ENCODE assay signal across 18 cellular contexts in genomic region chr6:30603961-30604360, GRCh38. TPM values are rescaled to one million over a fixed set of nuclear protein-coding genes. Genes with fewer than 3 reads are reported as not detected.
DNase-seq lines count a peak whose midpoint lies in the region; ATAC-seq and TF ChIP-seq lines count a peak whose summit lies in the region.
"Had no signal": no experiment of that assay in that cellular context is flagged by ENCODE, and none has a peak within 500 bp of the region (broad histone marks: within the 10 kb centered on the region; RNA-seq: fewer than 3 reads in every experiment).

No MANE protein-coding gene starts in this region.

- H3K9me2 ChIP-seq in PC-3 (replicated peaks; ENCODE audit: low read length) (no peaks in the 10 kb centered on the region), hepatocyte (replicated peaks; ENCODE audit: insufficient read depth) (no peaks in the 10 kb centered on the region)

- POLR2A ChIA-PET in PC-3 (lab: Charles Lee; ENCODE audit: unreplicated experiment), result no interaction called here

- H3K36me3 Mint-ChIP-seq in neural crest cell (ENCODE audit: low read depth), result peaks cover 52% of the 10 kb centered on the region

- TF ChIP-seq CTCF in PC-3 (conservative IDR thresholded peaks at IDR 0.05; ENCODE audit: low read depth, low read length), result no peak
- TF ChIP-seq CTCF in neural crest cell (conservative IDR thresholded peaks at IDR 0.05), result no peak
- no peak for TF ChIP-seq CTCF in hepatocyte (IDR thresholded peaks at IDR 0.05; ENCODE audit: poor library complexity)

- no peaks in the 10 kb centered on the region for H3K9me3 Mint-ChIP-seq in neural crest cell
- H3K9me3 Mint-ChIP-seq: HFFc6 had no signal

- BruUV-seq in PC-3 (replicated peaks; lab: Mats Ljungman, UMichigan), result TSS peak; percentile 11

- peaks cover 69% of the 10 kb centered on the region for H4K20me1 ChIP-seq in BLaER1
- no peaks in the 10 kb centered on the region for H4K20me1 ChIP-seq in PC-3 (ENCODE audit: low read length)
- peaks cover 30% of the 10 kb centered on the region for H4K20me1 ChIP-seq in hepatocyte (ENCODE audit: insufficient read depth, poor library complexity, severe bottlenecking)

- intact Hi-C loops in PC-3 (cut with micrococcal nuclease), result no loop called here

- peaks cover 5% of the 10 kb centered on the region for H3K4me1 Mint-ChIP-seq in neural crest cell

- no peak overlapping the region for H3K27ac Mint-ChIP-seq in neural crest cell (ENCODE audit: unreplicated experiment)
- H3K27ac Mint-ChIP-seq: HFFc6 had no signal

- ATAC-seq in PC-3, result no peak

- DNase-seq in activated effector memory CD4-positive, alpha-beta T cell treated with anti-CD3 and anti-CD28 coated beads, Interleukin-2, amount 50 U/mL, for 16 hours, result peak; percentile 48
- no peak for DNase-seq in activated effector memory CD4-positive, alpha-beta T cell treated with Interleukin-2 at 50 U/mL for 16 hours
- no peak for DNase-seq in PC-3
- no peak for DNase-seq in neural crest cell (ENCODE audit: low read depth, low spot score)
- no peak for DNase-seq in NCI-H1048 (lab: John Stamatoyannopoulos, UW)
- DNase-seq in Ammon's horn (ENCODE audit: low spot score), result no peak
- no peak for DNase-seq in hepatocyte (ENCODE audit: low spot score)
- DNase-seq: 8988T, C1 segment of cervical spinal cord, GF-D8, HFFc6, KG1, NCI-H1092 treated with DMSO at 0.1 percent for 48 hours, NCI-H2081 treated with DMSO at 0.1 percent for 48 hours, NCI-H510A treated with DMSO at 0.1 percent for 48 hours, Right ventricle myocardium superior had no signal

- peak overlapping the region; percentile 47 for H3K4me3 ChIP-seq in BLaER1
- H3K4me3 ChIP-seq in PC-3 (ENCODE audit: low read length), result no peak overlapping the region
- no peak overlapping the region for H3K4me3 ChIP-seq in hepatocyte
- H3K4me3 ChIP-seq: SK-N-MC had no signal

- H3K4me2 ChIP-seq in BLaER1 (peak overlapping the region; percentile 93), PC-3 (ENCODE audit: low read length) (no peak overlapping the region), hepatocyte (no peak overlapping the region)

- H3K36me3 ChIP-seq in BLaER1 (peaks cover 94% of the 10 kb centered on the region), PC-3 (ENCODE audit: low read depth, low read length) (peaks cover 73% of the 10 kb centered on the region), hepatocyte (replicated peaks; ENCODE audit: insufficient read depth, low read depth) (peaks cover 4% of the 10 kb centered on the region)

- H3K4me3 Mint-ChIP-seq in neural crest cell, result peak overlapping the region; percentile 50
- H3K4me3 Mint-ChIP-seq: HFFc6 had no signal

- H3K27me3 ChIP-seq in BLaER1, result no peaks in the 10 kb centered on the region
- H3K27me3 ChIP-seq in PC-3 (ENCODE audit: low read length), result no peaks in the 10 kb centered on the region
- H3K27me3 ChIP-seq in hepatocyte, result no peaks in the 10 kb centered on the region

- H3K27ac ChIP-seq in BLaER1, result peak overlapping the region; percentile 76
- no peak overlapping the region for H3K27ac ChIP-seq in PC-3 (ENCODE audit: low read length)
- no peak overlapping the region for H3K27ac ChIP-seq in hepatocyte
- H3K27ac ChIP-seq: SK-N-MC had no signal

- WGBS in hepatocyte (ENCODE audit: low lambda C conversion rate, missing lambda C conversion rate), result 97% methylated on average over 12 of the region's 13 CpGs

- H3K9me3 ChIP-seq in BLaER1 (no peaks in the 10 kb centered on the region), PC-3 (ENCODE audit: low read length) (no peaks in the 10 kb centered on the region), hepatocyte (ENCODE audit: low read depth) (no peaks in the 10 kb centered on the region)

- H3K4me1 ChIP-seq in BLaER1 (peaks cover 96% of the 10 kb centered on the region), PC-3 (ENCODE audit: insufficient read depth, low read length) (no peaks in the 10 kb centered on the region), hepatocyte (ENCODE audit: insufficient read depth) (no peaks in the 10 kb centered on the region)

- no peak overlapping the region for H2AFZ ChIP-seq in PC-3 (ENCODE audit: low read length)
- H2AFZ ChIP-seq in hepatocyte, result no peak overlapping the region

- H3K27me3 Mint-ChIP-seq in neural crest cell (ENCODE audit: low read depth), result peaks cover 6% of the 10 kb centered on the region

- CTCF ChIA-PET in PC-3 (lab: Charles Lee), result no interaction called here

- H3F3A ChIP-seq in PC-3 (ENCODE audit: low read length, unreplicated experiment), result peaks cover 6% of the 10 kb centered on the region

- H3K79me2 ChIP-seq in PC-3 (ENCODE audit: low read length) (no peaks in the 10 kb centered on the region), hepatocyte (no peaks in the 10 kb centered on the region)

- H3K9ac ChIP-seq in BLaER1, result peak overlapping the region; percentile 57
- H3K9ac ChIP-seq in PC-3 (ENCODE audit: low read length), result no peak overlapping the region

RNA-seq across cellular contexts. Expression of gene PPP1R10, which starts 13.1 kb away (rescaled TPM):
- 44.2 and 44.5 TPM in 2 replicates for total RNA-seq in PC-3 (2014; rRNA removed)
- 138 and 145 TPM in 2 replicates for total RNA-seq in neural crest cell
- total RNA-seq in hepatocyte, result 34.5 and 36.2 TPM in 2 replicates
- 38.2 and 38.6 TPM in 2 replicates for polyA plus RNA-seq in hepatocyte

RNA-seq across cellular contexts. Expression of gene MRPS18B, which starts 13.7 kb away (rescaled TPM):
- 69.9 and 91.0 TPM in 2 replicates for total RNA-seq in PC-3 (2014; rRNA removed)
- total RNA-seq in neural crest cell, result 36.7 and 39.3 TPM in 2 replicates
- total RNA-seq in hepatocyte, result 38.7 and 40.1 TPM in 2 replicates
- polyA plus RNA-seq in hepatocyte, result 59.4 and 60.9 TPM in 2 replicates

RNA-seq across cellular contexts. Expression of gene ATAT1, which starts 22.7 kb away (rescaled TPM):
- 4.6 and 6.1 TPM in 2 replicates for total RNA-seq in PC-3 (2014; rRNA removed)
- total RNA-seq in neural crest cell, result 58.2 and 62.3 TPM in 2 replicates
- 6.9 and 7.0 TPM in 2 replicates for total RNA-seq in hepatocyte
- polyA plus RNA-seq in hepatocyte, result 18.3 and 19.7 TPM in 2 replicates

RNA-seq across cellular contexts. Expression of gene ABCF1, which starts 32.7 kb away (rescaled TPM):
- total RNA-seq in PC-3 (2014; rRNA removed) (67.3 and 77.3 TPM in 2 replicates), neural crest cell (93.7 and 98.2 TPM in 2 replicates), hepatocyte (36.5 and 44.1 TPM in 2 replicates)
- polyA plus RNA-seq in hepatocyte, result 62.0 and 71.3 TPM in 2 replicates

RNA-seq across cellular contexts. Expression of gene C6orf136, which starts 43.0 kb away (rescaled TPM):
- total RNA-seq in PC-3 (2014; rRNA removed) (10.6 and 18.7 TPM in 2 replicates), neural crest cell (15.4 and 17.4 TPM in 2 replicates), hepatocyte (8.7 and 21.3 TPM in 2 replicates)
- 16.9 and 28.0 TPM in 2 replicates for polyA plus RNA-seq in hepatocyte
